Comparison of ENCODE assay signal across 1 cellular context in the genomic region with DNA sequence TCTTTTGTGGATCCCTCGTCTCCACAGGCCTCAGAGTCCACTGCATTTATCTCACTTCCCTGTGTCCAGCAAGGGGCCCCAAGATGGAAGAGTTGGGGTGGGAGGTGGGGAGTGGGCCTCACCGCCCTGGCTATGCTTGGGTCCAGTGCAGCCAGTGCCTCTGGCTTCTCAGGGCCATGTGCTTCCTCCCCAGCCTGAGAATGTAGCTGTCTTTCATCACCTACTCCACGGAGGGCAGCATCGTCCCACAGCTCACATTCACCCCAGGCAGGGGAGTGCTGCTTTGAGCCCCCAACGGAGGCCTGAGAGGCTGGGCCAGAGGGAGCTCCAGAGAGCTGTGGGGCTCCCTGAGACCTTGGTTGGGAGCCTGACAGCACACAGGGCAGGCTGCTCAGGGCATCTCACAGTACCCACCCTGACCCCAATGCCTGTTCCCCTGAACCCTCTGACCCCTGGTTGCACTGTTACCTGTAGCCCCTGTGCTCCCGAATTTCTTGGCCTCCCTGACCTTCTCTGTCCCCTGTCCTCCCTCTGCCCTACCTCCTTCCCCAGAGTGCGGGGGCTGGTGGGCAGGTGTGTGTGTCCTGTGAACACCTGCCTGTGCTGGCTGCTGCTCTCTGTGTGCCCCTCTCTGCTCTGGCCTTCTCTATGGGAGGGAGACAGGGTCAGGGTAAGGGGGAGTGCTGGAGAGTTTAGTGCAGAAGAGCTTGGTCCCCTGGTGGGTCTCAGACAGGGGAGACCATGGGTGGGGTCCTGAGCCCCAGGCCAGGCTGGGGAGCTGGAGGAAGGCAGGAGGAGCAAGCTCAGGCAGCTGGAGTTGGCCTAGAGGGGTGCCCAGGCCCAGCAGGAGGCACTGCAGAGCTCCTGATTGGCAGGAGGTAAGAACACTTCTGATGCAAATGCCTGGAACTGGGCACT.
TF ChIP-seq lines count a peak whose summit lies in the region.

No MANE protein-coding gene starts in this region.

TF ChIP-seq in HepG2, 621 proteins besides CTCF, POLR2A, EP300 and RAD21:
- TF ChIP-seq AGO1 (IDR thresholded peaks at IDR 0.05; ENCODE audit: low read depth, low read length, poor library complexity, severe bottlenecking) (peak; percentile 50), ZNF841 (CRISPR knock-in tag; IDR thresholded peaks at IDR 0.05; ENCODE audit: borderline replicate concordance) (no peak)
- TF ChIP-seq, protein P1, sequence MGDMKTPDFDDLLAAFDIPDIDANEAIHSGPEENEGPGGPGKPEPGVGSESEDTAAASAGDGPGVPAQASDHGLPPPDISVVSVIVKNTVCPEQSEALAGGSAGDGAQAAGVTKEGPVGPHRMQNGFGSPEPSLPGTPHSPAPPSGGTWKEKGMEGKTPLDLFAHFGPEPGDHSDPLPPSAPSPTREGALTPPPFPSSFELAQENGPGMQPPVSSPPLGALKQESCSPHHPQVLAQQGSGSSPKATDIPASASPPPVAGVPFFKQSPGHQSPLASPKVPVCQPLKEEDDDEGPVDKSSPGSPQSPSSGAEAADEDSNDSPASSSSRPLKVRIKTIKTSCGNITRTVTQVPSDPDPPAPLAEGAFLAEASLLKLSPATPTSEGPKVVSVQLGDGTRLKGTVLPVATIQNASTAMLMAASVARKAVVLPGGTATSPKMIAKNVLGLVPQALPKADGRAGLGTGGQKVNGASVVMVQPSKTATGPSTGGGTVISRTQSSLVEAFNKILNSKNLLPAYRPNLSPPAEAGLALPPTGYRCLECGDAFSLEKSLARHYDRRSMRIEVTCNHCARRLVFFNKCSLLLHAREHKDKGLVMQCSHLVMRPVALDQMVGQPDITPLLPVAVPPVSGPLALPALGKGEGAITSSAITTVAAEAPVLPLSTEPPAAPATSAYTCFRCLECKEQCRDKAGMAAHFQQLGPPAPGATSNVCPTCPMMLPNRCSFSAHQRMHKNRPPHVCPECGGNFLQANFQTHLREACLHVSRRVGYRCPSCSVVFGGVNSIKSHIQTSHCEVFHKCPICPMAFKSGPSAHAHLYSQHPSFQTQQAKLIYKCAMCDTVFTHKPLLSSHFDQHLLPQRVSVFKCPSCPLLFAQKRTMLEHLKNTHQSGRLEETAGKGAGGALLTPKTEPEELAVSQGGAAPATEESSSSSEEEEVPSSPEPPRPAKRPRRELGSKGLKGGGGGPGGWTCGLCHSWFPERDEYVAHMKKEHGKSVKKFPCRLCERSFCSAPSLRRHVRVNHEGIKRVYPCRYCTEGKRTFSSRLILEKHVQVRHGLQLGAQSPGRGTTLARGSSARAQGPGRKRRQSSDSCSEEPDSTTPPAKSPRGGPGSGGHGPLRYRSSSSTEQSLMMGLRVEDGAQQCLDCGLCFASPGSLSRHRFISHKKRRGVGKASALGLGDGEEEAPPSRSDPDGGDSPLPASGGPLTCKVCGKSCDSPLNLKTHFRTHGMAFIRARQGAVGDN (CRISPR knock-in tag; IDR thresholded peaks at IDR 0.05) = peak; percentile 37; the same call in 1 of the 2 replicates
